Comparison of ENCODE assay signal across 22 cellular contexts in the genomic region with DNA sequence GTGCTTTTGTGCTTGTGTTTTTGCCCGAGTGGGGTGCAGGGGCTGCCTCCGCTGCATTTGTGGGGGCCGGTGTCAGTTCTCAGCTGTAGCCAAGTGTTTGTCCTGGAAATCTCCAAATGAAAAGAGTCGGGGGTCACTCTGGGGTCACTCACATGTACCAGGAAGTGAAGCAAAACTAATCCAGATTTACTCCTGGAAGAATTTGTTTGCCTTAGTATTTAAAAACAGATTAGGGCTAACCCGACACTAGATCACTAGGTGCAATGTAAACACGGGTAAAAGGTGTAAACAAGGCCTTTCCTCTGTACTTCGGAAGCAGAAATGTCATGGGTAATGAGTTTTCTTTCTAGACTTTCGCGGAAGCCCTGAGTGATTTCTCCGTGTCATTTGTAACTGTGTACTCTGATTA. TPM values are rescaled to one million over a fixed set of nuclear protein-coding genes. Genes with fewer than 3 reads are reported as not detected.
DNase-seq lines count a peak whose midpoint lies in the region; ATAC-seq, FAIRE-seq and TF ChIP-seq lines count a peak whose summit lies in the region.
"Had no signal": no experiment of that assay in that cellular context is flagged by ENCODE, and none has a peak within 500 bp of the region (broad histone marks: within the 10 kb centered on the region; RNA-seq: fewer than 3 reads in every experiment).

No MANE protein-coding gene starts in this region.

- H3K4me3 ChIP-seq in LNCaP clone FGC (ENCODE audit: low read depth, low read length) (no peak overlapping the region), HepG2 (replicated peaks in 1 of 3; ENCODE audit: insufficient read depth in 1 of 3, low read depth in 2 of 3, low read length in 3 of 3) (no peak overlapping the region), gastroesophageal sphincter (no peak overlapping the region)
- H3K4me3 ChIP-seq: BLaER1 treated with 17β-estradiol and CSF1 and Interleukin-3, amounts not matched to agents 10 nM and 100 nM; ovary; suprapubic skin had no signal

- H4K20me1 ChIP-seq in HepG2 (ENCODE audit: insufficient read depth, low read length), result peaks cover 59% of the 10 kb centered on the region

- H3K4me1 ChIP-seq in HepG2 (ENCODE audit: insufficient read depth, low read length), result peaks cover 30% of the 10 kb centered on the region
- no peaks in the 10 kb centered on the region for H3K4me1 ChIP-seq in gastroesophageal sphincter
- H3K4me1 ChIP-seq: suprapubic skin had no signal

- TF ChIP-seq CTCF in LNCaP clone FGC (IDR thresholded peaks at IDR 0.05; ENCODE audit: control insufficient read depth, extremely low read depth, insufficient read depth) (no peak), HepG2 (CRISPR knock-in tag; IDR thresholded peaks at IDR 0.05) (no peak), gastroesophageal sphincter (IDR thresholded peaks at IDR 0.05) (no peak)

- H3K9me3 ChIP-seq in HepG2 (ENCODE audit: low read length) (no peaks in the 10 kb centered on the region), gastroesophageal sphincter (no peaks in the 10 kb centered on the region)
- H3K9me3 ChIP-seq: BLaER1 treated with 17β-estradiol and CSF1 and Interleukin-3, amounts not matched to agents 10 nM and 100 nM; ovary; suprapubic skin had no signal

- H3K27ac ChIP-seq in HepG2 (ENCODE audit: extremely low read length, insufficient read depth, low read length) (no peak overlapping the region), gastroesophageal sphincter (no peak overlapping the region)
- H3K27ac ChIP-seq: BLaER1 treated with 17β-estradiol and CSF1 and Interleukin-3, amounts not matched to agents 10 nM and 100 nM; ovary; suprapubic skin had no signal

- TF ChIP-seq RAD21 in HepG2 (CRISPR knock-in tag; IDR thresholded peaks at IDR 0.05), result no peak

- POLR2A ChIA-PET in HepG2 (lab: Yijun Ruan, JAX), result no interaction called here

- no peak overlapping the region for H3K9ac ChIP-seq in HepG2 (ENCODE audit: insufficient read depth, low read depth, low read length)
- H3K9ac ChIP-seq: BLaER1 treated with 17β-estradiol and CSF1 and Interleukin-3, amounts not matched to agents 10 nM and 100 nM had no signal

- intact Hi-C loops in HepG2 (cut with micrococcal nuclease; ENCODE audit: unreplicated experiment), result loop anchor here (10.0 kb wide), 1 partner anchor 103 kb away; no protein-coding TSS in a partner anchor

- in situ Hi-C loops in HepG2 (cut with HindIII; ENCODE audit: extremely low pct_ligation_motif_present, low pct_unique_long_range_greater_than_20kb) (no loop called here), G401 (cut with HindIII; ENCODE audit: low sequenced_read_pairs) (no loop called here)

- no peaks in the 10 kb centered on the region for H3K79me2 ChIP-seq in HepG2 (ENCODE audit: insufficient read depth, low read length)

- H2AFZ ChIP-seq in HepG2 (ENCODE audit: low read length), result no peak overlapping the region

- ATAC-seq in HepG2 (peak; percentile 89), gastroesophageal sphincter (no peak), GM19351 (IDR thresholded peaks at IDR 0.05; ENCODE audit: unreplicated experiment) (no peak)
- ATAC-seq: naive thymus-derived CD4-positive, alpha-beta T cell; PC-3 had no signal

- TF ChIP-seq POLR2A in HepG2 (IDR thresholded peaks at IDR 0.05; ENCODE audit: insufficient read depth in 1 of 2, low read depth in 2 of 2, low read length in 2 of 2) (no peak), gastroesophageal sphincter (IDR thresholded peaks at IDR 0.05) (no peak)

- DNase-seq in COLO668 (lab: John Stamatoyannopoulos, UW; ENCODE audit: unreplicated experiment), result peak; percentile 9
- peak; percentile 6 for DNase-seq in LNCaP clone FGC (ENCODE audit: low read depth)
- DNase-seq in NCI-H82 treated with DMSO at 0.1 percent for 48 hours (lab: John Stamatoyannopoulos, UW; ENCODE audit: unreplicated experiment), result peak; percentile 7
- DNase-seq in HepG2 (ENCODE audit: low spot score), result peak; percentile 93
- DNase-seq in NCI-H1436 treated with DMSO at 0.1 percent for 48 hours (lab: John Stamatoyannopoulos, UW), result no peak
- DNase-seq in G401 (ENCODE audit: low spot score), result no peak
- DNase-seq: activated CD4-positive, alpha-beta T cell treated with anti-CD3 and anti-CD28 coated beads for 4 hours; cerebellar nuclear complex; erythroblast; foreskin melanocyte; kidney glomerular epithelial cell; naive thymus-derived CD4-positive, alpha-beta T cell; ovary; PC-3; SHP77 treated with DMSO at 0.1 percent for 48 hours had no signal

- H3K27me3 ChIP-seq in HepG2 (ENCODE audit: control insufficient read depth in 1 of 2, insufficient read depth in 2 of 2, low read length in 2 of 2) (no peaks in the 10 kb centered on the region; a peak in 1 of 5 replicates), gastroesophageal sphincter (no peaks in the 10 kb centered on the region)
- H3K27me3 ChIP-seq: BLaER1 treated with 17β-estradiol and CSF1 and Interleukin-3, amounts not matched to agents 10 nM and 100 nM; ovary; suprapubic skin had no signal

- H3K36me3 ChIP-seq in HepG2 (replicated peaks in 1 of 2; ENCODE audit: control insufficient read depth in 1 of 2, insufficient read depth in 2 of 2, low read length in 2 of 2), result peaks cover 0 to 12% of the 10 kb centered on the region in 2 experiments; a peak in 2 of 5 replicates
- peaks cover 0 to 33% of the 10 kb centered on the region in 2 donors for H3K36me3 ChIP-seq in gastroesophageal sphincter
- H3K36me3 ChIP-seq: ovary had no signal

- peak overlapping the region; percentile 56 for H3K4me2 ChIP-seq in HepG2 (ENCODE audit: low read depth, low read length)
- H3K4me2 ChIP-seq: BLaER1 treated with 17β-estradiol and CSF1 and Interleukin-3, amounts not matched to agents 10 nM and 100 nM had no signal

- CTCF ChIA-PET in HepG2 (lab: Yijun Ruan, JAX; ENCODE audit: low intra/inter-chr PET ratio, low total read pairs), result no interaction called here

- TF ChIP-seq EP300 in HepG2 (IDR thresholded peaks at IDR 0.05; ENCODE audit: low read depth in 2 of 2, low read length in 2 of 2), result peak in 1 of 2 experiments; percentile 94; a peak in 2 of 4 replicates
- TF ChIP-seq EP300 in HepG2 (CRISPR knock-in tag; IDR thresholded peaks at IDR 0.05; ENCODE audit: borderline replicate concordance), result peak; percentile 83
- TF ChIP-seq EP300 in gastroesophageal sphincter (IDR thresholded peaks at IDR 0.05), result no peak

- WGBS in HepG2 (ENCODE audit: low lambda C conversion rate), result 5% methylated on average over 10 of the region's 10 CpGs
- 75 to 83% methylated on average over 8 to 9 of the region's 10 CpGs for WGBS in gastroesophageal sphincter (ENCODE audit: low coverage in 1 of 2), 2 donors

- BruUV-seq in HepG2 (replicated peaks; lab: Mats Ljungman, UMichigan), result no TSS peak

- FAIRE-seq in HepG2 (lab: Jason Lieb, UNC), result peak; percentile 86
- FAIRE-seq: astrocyte, G401.6 had no signal

TF ChIP-seq in HepG2, 621 proteins besides CTCF, POLR2A, EP300 and RAD21 (continues in another document):
- TF ChIP-seq ZNF430 (CRISPR knock-in tag; IDR thresholded peaks at IDR 0.05) (peak; percentile 90), SMAD3 (CRISPR knock-in tag; IDR thresholded peaks at IDR 0.05) (peak; percentile 95), SIX4 (CRISPR knock-in tag; IDR thresholded peaks at IDR 0.05) (peak; percentile 94), SMARCE1 (IDR thresholded peaks at IDR 0.05; ENCODE audit: borderline replicate concordance) (no peak), MAF1 (CRISPR knock-in tag; IDR thresholded peaks at IDR 0.05; ENCODE audit: borderline replicate concordance) (no peak), CCDC6 (CRISPR knock-in tag; IDR thresholded peaks at IDR 0.05) (no peak), PHF5A (CRISPR knock-in tag; IDR thresholded peaks at IDR 0.05; ENCODE audit: low read depth, unreplicated experiment) (peak; percentile 64), BRD4 (CRISPR knock-in tag; IDR thresholded peaks at IDR 0.05) (no peak)
- TF ChIP-seq, protein P1, sequence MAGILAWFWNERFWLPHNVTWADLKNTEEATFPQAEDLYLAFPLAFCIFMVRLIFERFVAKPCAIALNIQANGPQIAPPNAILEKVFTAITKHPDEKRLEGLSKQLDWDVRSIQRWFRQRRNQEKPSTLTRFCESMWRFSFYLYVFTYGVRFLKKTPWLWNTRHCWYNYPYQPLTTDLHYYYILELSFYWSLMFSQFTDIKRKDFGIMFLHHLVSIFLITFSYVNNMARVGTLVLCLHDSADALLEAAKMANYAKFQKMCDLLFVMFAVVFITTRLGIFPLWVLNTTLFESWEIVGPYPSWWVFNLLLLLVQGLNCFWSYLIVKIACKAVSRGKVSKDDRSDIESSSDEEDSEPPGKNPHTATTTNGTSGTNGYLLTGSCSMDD (CRISPR knock-in tag; IDR thresholded peaks at IDR 0.05), result no peak

RNA-seq across cellular contexts. Expression of gene GBX2, which starts 50.3 kb away (rescaled TPM):
- total RNA-seq in HepG2 (2016; rRNA removed; fragmentation: Illumina TruSeq; extraction: Trizol) (not detected in 2 replicates), gastroesophageal sphincter (not detected)
- total RNA-seq in HepG2 (2016; cell fraction: cytosol; rRNA removed; fragmentation: Illumina TruSeq; extraction: Trizol; ENCODE audit: low read depth), result not detected in 2 replicates
- not detected in 2 replicates for total RNA-seq in HepG2 (2016; cell fraction: insoluble cytoplasmic fraction; rRNA removed; fragmentation: Illumina TruSeq; extraction: Trizol)
- total RNA-seq in HepG2 (2016; cell fraction: membrane; rRNA removed; fragmentation: Illumina TruSeq; extraction: Trizol), result not detected in 2 replicates
- not detected in 2 replicates for total RNA-seq in HepG2 (2016; cell fraction: nucleus; rRNA removed; fragmentation: Illumina TruSeq; extraction: Trizol)
- polyA plus RNA-seq in HepG2 (2011; rRNA removed), result not detected in 2 replicates
- 0.08 TPM in 1 of 2 replicates, not detected in the other for polyA plus RNA-seq in HepG2 (2011; cell fraction: cytosol; rRNA removed)
- not detected in 2 replicates for polyA plus RNA-seq in HepG2 (2011; cell fraction: nucleus; rRNA removed)
- polyA plus RNA-seq in HepG2 (2012), result not detected in 2 replicates
- not detected in 2 replicates for polyA plus RNA-seq in HepG2 (2016; cell fraction: cytosol; fragmentation: Illumina TruSeq; extraction: Trizol; ENCODE audit: low read depth)
- polyA plus RNA-seq in HepG2 (2016; cell fraction: insoluble cytoplasmic fraction; fragmentation: Illumina TruSeq; extraction: Trizol; ENCODE audit: low read depth), result not detected in 2 replicates
- not detected in 2 replicates for polyA plus RNA-seq in HepG2 (2016; cell fraction: membrane; fragmentation: Illumina TruSeq; extraction: Trizol; ENCODE audit: low read depth)
- polyA plus RNA-seq in HepG2 (2016; cell fraction: nucleus; fragmentation: Illumina TruSeq; extraction: Trizol; ENCODE audit: insufficient read depth, low read depth), result not detected in 2 replicates
- 0.47 TPM in 1 of 2 replicates, not detected in the other for polyA minus RNA-seq in HepG2 (2011; rRNA and poly(A)+ RNA removed; ENCODE audit: low replicate concordance)
- polyA minus RNA-seq in HepG2 (2011; cell fraction: cytosol; rRNA and poly(A)+ RNA removed), result not detected in 2 replicates
- not detected in 2 replicates for polyA minus RNA-seq in HepG2 (2011; cell fraction: nucleus; rRNA and poly(A)+ RNA removed)
- total RNA-seq in G401 (2014; rRNA removed; shearing (Covaris generic)), result 25.0 and 39.2 TPM in 2 replicates
- total RNA-seq: activated T-helper 1 cell treated with anti-CD3 and anti-CD28 coated beads, Interleukin-12 subunit alpha, Interleukin-12 subunit beta, Interleukin-2, Interleukin-4 antibody, amounts not matched to agents 30 ng/mL and 10 ng/mL and 1 ng/mL, durations not matched to agents 14 hours and 24 hours and 36 hours; naive thymus-derived CD4-positive, alpha-beta T cell; ovary had no signal
- polyA plus RNA-seq: naive thymus-derived CD4-positive, alpha-beta T cell; ovary had no signal

Comparison
In these comparisons a context has a peak if more than half of its experiments do, and no peak if none do; other contexts are left out.
1. DNase-seq: peak in COLO668 (single experiment), LNCaP clone FGC (single experiment), NCI-H82 treated with DMSO at 0.1 percent for 48 hours (single experiment) and HepG2 (single experiment); none in NCI-H1436 treated with DMSO at 0.1 percent for 48 hours (single experiment) and G401 (single experiment).
2. RNA of gene GBX2, which starts 50.3 kb away (total RNA-seq): 25.0 to 39.2 TPM in G401; not detected in HepG2 and not detected in gastroesophageal sphincter; every median in the first group is over 10 times any median in the second.